10 cellular contexts compared by ENCODE assay signal in the genomic region with DNA sequence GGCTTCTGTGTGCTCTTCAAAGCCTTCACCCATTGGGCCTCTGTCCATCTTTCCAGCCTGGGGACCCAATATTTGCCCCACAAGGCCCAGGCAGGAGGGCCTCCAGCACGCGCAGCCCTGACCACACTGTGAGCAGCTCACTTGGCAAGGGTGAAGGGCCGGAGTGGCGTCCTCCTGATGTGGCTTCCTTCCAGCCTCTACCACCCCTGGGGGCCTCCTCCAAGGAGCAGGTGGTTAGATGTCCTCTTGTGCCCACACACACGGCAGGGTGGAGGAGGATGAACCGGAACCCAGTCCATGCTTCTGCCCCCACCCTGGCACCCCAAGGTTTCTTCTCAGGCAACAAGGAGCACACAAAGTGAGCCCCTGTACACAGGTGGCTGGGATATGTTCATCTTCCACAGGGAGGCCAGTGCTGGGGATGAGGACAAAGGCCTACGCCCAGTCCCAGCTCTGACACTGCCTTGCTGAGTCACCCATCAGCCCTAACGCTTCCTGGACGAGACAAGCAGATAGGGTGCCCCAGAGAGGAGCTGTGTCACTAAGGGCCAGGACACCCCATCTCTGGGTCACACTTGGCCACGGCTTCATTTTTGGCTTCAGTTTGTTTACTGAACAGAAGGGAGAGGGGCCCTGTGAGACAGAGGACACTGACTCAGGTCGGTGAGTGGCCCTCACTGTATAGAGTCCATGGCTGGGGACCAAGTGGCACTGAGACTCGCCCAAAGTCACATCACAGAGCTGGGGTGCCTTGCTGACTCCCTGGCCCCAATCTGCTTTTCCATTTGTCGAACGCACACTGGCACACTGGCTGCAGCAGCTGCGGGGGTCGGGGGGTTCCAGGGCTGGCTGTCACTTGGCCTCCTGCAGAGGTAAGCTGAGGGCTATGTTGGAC. TPM values are rescaled to one million over a fixed set of nuclear protein-coding genes. Genes with fewer than 3 reads are reported as not detected.
DNase-seq lines count a peak whose midpoint lies in the region; ATAC-seq, FAIRE-seq and TF ChIP-seq lines count a peak whose summit lies in the region.
"Had no signal": no experiment of that assay in that cellular context is flagged by ENCODE, and none has a peak within 500 bp of the region (broad histone marks: within the 10 kb centered on the region; RNA-seq: fewer than 3 reads in every experiment).

No MANE protein-coding gene starts in this region.

- H3K4me1 Mint-ChIP-seq in CD4-positive, CD25-positive, alpha-beta regulatory T cell: peaks cover 0 to 47% (median 6%) of the 10 kb centered on the region in 4 donors
- peaks cover 39% of the 10 kb centered on the region for H3K4me1 Mint-ChIP-seq in activated CD4-positive, alpha-beta memory T cell treated with anti-CD3 and anti-CD28 coated beads, Interleukin-2, amount 10 ng/mL, durations not matched to agents 7 days and 5 days
- peaks cover 5 to 36% (median 14%) of the 10 kb centered on the region in 7 donors for H3K4me1 Mint-ChIP-seq in naive thymus-derived CD4-positive, alpha-beta T cell

- H3K27ac Mint-ChIP-seq in CD4-positive, CD25-positive, alpha-beta regulatory T cell: no peak overlapping the region
- H3K27ac Mint-ChIP-seq in activated CD4-positive, alpha-beta memory T cell treated with anti-CD3 and anti-CD28 coated beads, Interleukin-2, amount 10 ng/mL, durations not matched to agents 7 days and 5 days: peak overlapping the region; percentile 31
- H3K27ac Mint-ChIP-seq in naive thymus-derived CD4-positive, alpha-beta T cell: peak overlapping the region in 3 of 9 donors; percentile 14 to 51 (median 45)

- no peaks in the 10 kb centered on the region for H3K36me3 Mint-ChIP-seq in CD4-positive, CD25-positive, alpha-beta regulatory T cell
- H3K36me3 Mint-ChIP-seq in activated CD4-positive, alpha-beta memory T cell treated with anti-CD3 and anti-CD28 coated beads, Interleukin-2, amount 10 ng/mL, durations not matched to agents 7 days and 5 days (ENCODE audit: low read depth): peaks cover 18% of the 10 kb centered on the region
- peaks cover 0 to 4% (median 0%) of the 10 kb centered on the region in 5 donors for H3K36me3 Mint-ChIP-seq in naive thymus-derived CD4-positive, alpha-beta T cell

- CTCF ChIA-PET in activated CD4-positive, alpha-beta memory T cell treated with anti-CD3 and anti-CD28 coated beads, Interleukin-2, amount 10 ng/mL, durations not matched to agents 7 days and 5 days (lab: Charles Lee): no interaction called here
- CTCF ChIA-PET in naive thymus-derived CD4-positive, alpha-beta T cell (lab: Charles Lee): no interaction called here

- DNase-seq in CD4-positive, CD25-positive, alpha-beta regulatory T cell: peak in 1 of 3 donors; percentile 13
- DNase-seq in HK-2 (ENCODE audit: unreplicated experiment) (peak; percentile 36), pons (ENCODE audit: low spot score) (no peak), NCI-H2227 treated with DMSO at 0.1 percent for 48 hours (lab: John Stamatoyannopoulos, UW) (no peak), NCI-H1092 treated with DMSO at 0.1 percent for 48 hours (lab: John Stamatoyannopoulos, UW) (no peak), kidney (no peak)
- peak; percentile 20 for DNase-seq in activated CD4-positive, alpha-beta memory T cell treated with anti-CD3 and anti-CD28 coated beads, Interleukin-2, amount 10 ng/mL, durations not matched to agents 7 days and 5 days
- no peak for DNase-seq in naive thymus-derived CD4-positive, alpha-beta T cell
- DNase-seq: activated effector memory CD4-positive, alpha-beta T cell treated with anti-CD3 and anti-CD28 coated beads, Interleukin-2, amount 50 U/mL, for 16 hours; T-helper 1 cell had no signal

- FAIRE-seq in kidney (lab: Jason Lieb, UNC): no peak

- peaks cover 3% of the 10 kb centered on the region for H3K36me3 ChIP-seq in CD4-positive, CD25-positive, alpha-beta regulatory T cell (ENCODE audit: control insufficient read depth, insufficient read depth, low read length)
- peaks cover 0 to 6% (median 4%) of the 10 kb centered on the region in 3 experiments for H3K36me3 ChIP-seq in naive thymus-derived CD4-positive, alpha-beta T cell (ENCODE audit: control insufficient read depth in 2 of 3, insufficient read depth in 3 of 3, low read length in 3 of 3)
- H3K36me3 ChIP-seq in kidney (ENCODE audit: control insufficient read depth in 1 of 2, insufficient read depth in 2 of 2, low read length in 2 of 2): peaks cover 3 to 4% of the 10 kb centered on the region in 2 donors

- TF ChIP-seq CTCF in kidney (IDR thresholded peaks at IDR 0.05; ENCODE audit: borderline replicate concordance, extremely low read depth, insufficient read depth): no peak

- H3K9me3 ChIP-seq in CD4-positive, CD25-positive, alpha-beta regulatory T cell (ENCODE audit: control insufficient read depth in 2 of 2, low read length in 2 of 2): no peaks in the 10 kb centered on the region
- H3K9me3 ChIP-seq in naive thymus-derived CD4-positive, alpha-beta T cell (ENCODE audit: control insufficient read depth in 2 of 3, low read length in 3 of 3): no peaks in the 10 kb centered on the region
- no peaks in the 10 kb centered on the region for H3K9me3 ChIP-seq in kidney (ENCODE audit: control insufficient read depth in 1 of 2, low read length in 2 of 2)

- no peaks in the 10 kb centered on the region for H3K27me3 ChIP-seq in CD4-positive, CD25-positive, alpha-beta regulatory T cell (ENCODE audit: control insufficient read depth, insufficient read depth, low read length)
- H3K27me3 ChIP-seq in naive thymus-derived CD4-positive, alpha-beta T cell (ENCODE audit: control insufficient read depth in 2 of 2, insufficient read depth in 2 of 2, low read length in 2 of 2): no peaks in the 10 kb centered on the region

- no peak overlapping the region for H3K27ac ChIP-seq in CD4-positive, CD25-positive, alpha-beta regulatory T cell (ENCODE audit: insufficient read depth, low read length, poor library complexity, severe bottlenecking)
- peak overlapping the region; percentile 66 for H3K27ac ChIP-seq in naive thymus-derived CD4-positive, alpha-beta T cell (ENCODE audit: low read depth, low read length)
- H3K27ac ChIP-seq in kidney (ENCODE audit: low read depth in 2 of 2, low read length in 2 of 2): no peak overlapping the region

- H3K9ac ChIP-seq in kidney (ENCODE audit: low read length in 2 of 2): no peak overlapping the region

- ATAC-seq in CD4-positive, CD25-positive, alpha-beta regulatory T cell (ENCODE audit: low read depth in 2 of 2): no peak
- ATAC-seq in naive thymus-derived CD4-positive, alpha-beta T cell: peak; percentile 60

- H3K4me3 Mint-ChIP-seq in CD4-positive, CD25-positive, alpha-beta regulatory T cell: peak overlapping the region in 3 of 4 donors; percentile 44 to 72 (median 57)
- peak overlapping the region; percentile 58 for H3K4me3 Mint-ChIP-seq in activated CD4-positive, alpha-beta memory T cell treated with anti-CD3 and anti-CD28 coated beads, Interleukin-2, amount 10 ng/mL, durations not matched to agents 7 days and 5 days
- peak overlapping the region in 8 of 10 donors; percentile 12 to 88 (median 52) for H3K4me3 Mint-ChIP-seq in naive thymus-derived CD4-positive, alpha-beta T cell

- intact Hi-C loops in naive thymus-derived CD4-positive, alpha-beta T cell (cut with micrococcal nuclease): no loop called here
- intact Hi-C loops in kidney (cut with DNase I): no loop called here

- H3K4me3 ChIP-seq in CD4-positive, CD25-positive, alpha-beta regulatory T cell (ENCODE audit: low read depth, low read length): no peak overlapping the region
- no peak overlapping the region for H3K4me3 ChIP-seq in naive thymus-derived CD4-positive, alpha-beta T cell (ENCODE audit: low read length)
- no peak overlapping the region for H3K4me3 ChIP-seq in kidney (ENCODE audit: low read length in 2 of 2)

- no peaks in the 10 kb centered on the region for H3K27me3 Mint-ChIP-seq in CD4-positive, CD25-positive, alpha-beta regulatory T cell
- H3K27me3 Mint-ChIP-seq in activated CD4-positive, alpha-beta memory T cell treated with anti-CD3 and anti-CD28 coated beads, Interleukin-2, amount 10 ng/mL, durations not matched to agents 7 days and 5 days: no peaks in the 10 kb centered on the region
- no peaks in the 10 kb centered on the region for H3K27me3 Mint-ChIP-seq in naive thymus-derived CD4-positive, alpha-beta T cell

- H3K9me3 Mint-ChIP-seq in CD4-positive, CD25-positive, alpha-beta regulatory T cell: no peaks in the 10 kb centered on the region
- no peaks in the 10 kb centered on the region for H3K9me3 Mint-ChIP-seq in activated CD4-positive, alpha-beta memory T cell treated with anti-CD3 and anti-CD28 coated beads, Interleukin-2, amount 10 ng/mL, durations not matched to agents 7 days and 5 days
- H3K9me3 Mint-ChIP-seq in naive thymus-derived CD4-positive, alpha-beta T cell: no peaks in the 10 kb centered on the region

- peaks cover 31% of the 10 kb centered on the region for H3K4me1 ChIP-seq in CD4-positive, CD25-positive, alpha-beta regulatory T cell (ENCODE audit: control insufficient read depth, insufficient read depth, low read length, poor library complexity, severe bottlenecking)
- H3K4me1 ChIP-seq in naive thymus-derived CD4-positive, alpha-beta T cell (ENCODE audit: control insufficient read depth in 2 of 2, insufficient read depth in 2 of 2, low read length in 2 of 2): peaks cover 0 to 12% of the 10 kb centered on the region in 2 donors
- H3K4me1 ChIP-seq in kidney (ENCODE audit: control insufficient read depth in 1 of 2, insufficient read depth in 1 of 2, low read depth in 1 of 2, low read length in 2 of 2): peaks cover 4 to 20% of the 10 kb centered on the region in 2 donors

- POLR2A ChIA-PET in activated CD4-positive, alpha-beta memory T cell treated with anti-CD3 and anti-CD28 coated beads, Interleukin-2, amount 10 ng/mL, durations not matched to agents 7 days and 5 days (lab: Charles Lee): interaction anchor here (1.6 to 4.3 kb wide), 2 partner anchors 43 to 86 kb away, joined by 5 to 30 read pairs; a partner anchor contains a TSS
- POLR2A ChIA-PET in naive thymus-derived CD4-positive, alpha-beta T cell (lab: Charles Lee): interaction anchor here (0.6 to 7.0 kb wide), 9 partner anchors 8 to 87 kb away, joined by 3 to 69 read pairs (median 4); a partner anchor contains a TSS

RNA-seq across cellular contexts. Expression of a gene that starts 1.9 kb away (rescaled TPM):
- total RNA-seq in CD4-positive, CD25-positive, alpha-beta regulatory T cell: 12.5 TPM
- 10 to 100 TPM; 51.8 to 59.5 (median 55.0) TPM for polyA plus RNA-seq in CD4-positive, CD25-positive, alpha-beta regulatory T cell
- 10 to 100 TPM; 44.5 to 47.3 TPM for total RNA-seq in activated CD4-positive, alpha-beta memory T cell treated with anti-CD3 and anti-CD28 coated beads, Interleukin-2, amount 10 ng/mL, durations not matched to agents 7 days and 5 days
- total RNA-seq in naive thymus-derived CD4-positive, alpha-beta T cell: 10 to 100 TPM in 4 of 5 experiments, 1 to 10 TPM in 1; 9.2 to 41.5 (median 32.5) TPM
- polyA plus RNA-seq in naive thymus-derived CD4-positive, alpha-beta T cell: 10 to 100 TPM; 46.0 to 65.7 TPM
- 26.1 TPM for total RNA-seq in kidney
- 35.2 TPM for polyA plus RNA-seq in kidney (ENCODE audit: insufficient read depth, low read depth, low replicate concordance)

RNA-seq across cellular contexts. Expression of a gene that starts 5.4 kb away (rescaled TPM):
- 8.9 TPM for total RNA-seq in CD4-positive, CD25-positive, alpha-beta regulatory T cell
- 10 to 100 TPM; 39.5 to 47.9 (median 43.3) TPM for polyA plus RNA-seq in CD4-positive, CD25-positive, alpha-beta regulatory T cell
- 10 to 100 TPM; 28.1 to 29.9 TPM for total RNA-seq in activated CD4-positive, alpha-beta memory T cell treated with anti-CD3 and anti-CD28 coated beads, Interleukin-2, amount 10 ng/mL, durations not matched to agents 7 days and 5 days
- 10 to 100 TPM; 11.6 to 57.0 (median 20.4) TPM for total RNA-seq in naive thymus-derived CD4-positive, alpha-beta T cell
- polyA plus RNA-seq in naive thymus-derived CD4-positive, alpha-beta T cell: 10 to 100 TPM; 78.1 to 85.1 TPM
- total RNA-seq in kidney: 10.0 TPM
- polyA plus RNA-seq in kidney (ENCODE audit: insufficient read depth, low read depth, low replicate concordance): 29.0 TPM

RNA-seq across cellular contexts. Expression of a gene that starts 5.9 kb away (rescaled TPM):
- 18.4 TPM for total RNA-seq in CD4-positive, CD25-positive, alpha-beta regulatory T cell
- 10 to 100 TPM; 32.8 to 40.2 (median 36.7) TPM for polyA plus RNA-seq in CD4-positive, CD25-positive, alpha-beta regulatory T cell
- 10 to 100 TPM; 27.0 to 27.6 TPM for total RNA-seq in activated CD4-positive, alpha-beta memory T cell treated with anti-CD3 and anti-CD28 coated beads, Interleukin-2, amount 10 ng/mL, durations not matched to agents 7 days and 5 days
- 10 to 100 TPM; 11.7 to 22.7 (median 19.0) TPM for total RNA-seq in naive thymus-derived CD4-positive, alpha-beta T cell
- 10 to 100 TPM; 35.0 to 58.7 TPM for polyA plus RNA-seq in naive thymus-derived CD4-positive, alpha-beta T cell
- 27.3 TPM for total RNA-seq in kidney
- 19.0 TPM for polyA plus RNA-seq in kidney (ENCODE audit: insufficient read depth, low read depth, low replicate concordance)

RNA-seq across cellular contexts. Expression of a gene that starts 26.4 kb away (rescaled TPM):
- 64.6 TPM for total RNA-seq in CD4-positive, CD25-positive, alpha-beta regulatory T cell
- polyA plus RNA-seq in CD4-positive, CD25-positive, alpha-beta regulatory T cell: 1 to 10 TPM in 1 of 4 donors, under 1 TPM in 3; 0.32 to 1.8 (median 0.34) TPM
- 10 to 100 TPM; 49.3 to 52.8 TPM for total RNA-seq in activated CD4-positive, alpha-beta memory T cell treated with anti-CD3 and anti-CD28 coated beads, Interleukin-2, amount 10 ng/mL, durations not matched to agents 7 days and 5 days
- 10 to 100 TPM; 32.9 to 45.7 (median 43.3) TPM for total RNA-seq in naive thymus-derived CD4-positive, alpha-beta T cell
- polyA plus RNA-seq in naive thymus-derived CD4-positive, alpha-beta T cell: 1 to 10 TPM in 1 of 2 donors, under 1 TPM in 1; 0.93 to 1.2 TPM
- 40.5 TPM for total RNA-seq in kidney
- polyA plus RNA-seq in kidney (ENCODE audit: insufficient read depth, low read depth, low replicate concordance): 4.9 TPM

RNA-seq across cellular contexts. Expression of a gene that starts 31.5 kb away (rescaled TPM):
- 28.2 TPM for total RNA-seq in CD4-positive, CD25-positive, alpha-beta regulatory T cell
- 10 to 100 TPM; 13.4 to 21.5 (median 19.0) TPM for polyA plus RNA-seq in CD4-positive, CD25-positive, alpha-beta regulatory T cell
- 10 to 100 TPM; 24.9 to 29.0 TPM for total RNA-seq in activated CD4-positive, alpha-beta memory T cell treated with anti-CD3 and anti-CD28 coated beads, Interleukin-2, amount 10 ng/mL, durations not matched to agents 7 days and 5 days
- 10 to 100 TPM; 37.6 to 63.7 (median 50.9) TPM for total RNA-seq in naive thymus-derived CD4-positive, alpha-beta T cell
- polyA plus RNA-seq in naive thymus-derived CD4-positive, alpha-beta T cell: 10 to 100 TPM; 22.2 to 31.1 TPM
- total RNA-seq in kidney: 39.5 TPM
- polyA plus RNA-seq in kidney (ENCODE audit: insufficient read depth, low read depth, low replicate concordance): 73.4 TPM

Comparison
In these comparisons a context has a peak if more than half of its experiments do, and no peak if none do; other contexts are left out.
1. DNase-seq: peak in HK-2 (single experiment) and activated CD4-positive, alpha-beta memory T cell treated with anti-CD3 and anti-CD28 coated beads, Interleukin-2, amount 10 ng/mL, durations not matched to agents 7 days and 5 days (single experiment); none in naive thymus-derived CD4-positive, alpha-beta T cell (0 of 9), pons (single experiment), NCI-H2227 treated with DMSO at 0.1 percent for 48 hours (single experiment), NCI-H1092 treated with DMSO at 0.1 percent for 48 hours (single experiment) and kidney (single experiment).
2. Peak in every context shown above with its lines, with median percentiles within 50 percentile points of each other: H3K4me3 Mint-ChIP-seq.